8 cellular contexts compared by ENCODE assay signal in genomic region chr10:97334370-97335175, GRCh38. TPM values are rescaled to one million over a fixed set of nuclear protein-coding genes. Genes with fewer than 3 reads are reported as not detected.
A peak's percentile ranks its signal among the peaks of the same experiment; 100 is the strongest.
DNase-seq lines count a peak whose midpoint lies in the region; FAIRE-seq and TF ChIP-seq lines count a peak whose summit lies in the region.

TSS of gene FRAT2 (minus strand) at chr10:97334729. CDS start at chr10:97334572, 157 bp downstream.

- peak; percentile 41 for TF ChIP-seq CTCF in neutrophil (IDR thresholded peaks at IDR 0.05)

- H3K36me3 Mint-ChIP-seq in activated naive CD4-positive, alpha-beta T cell treated with anti-CD3 and anti-CD28 coated beads for 36 hours (ENCODE audit: low read depth) = peaks cover 2% of the 10 kb centered on the region

- intact Hi-C loops in activated naive CD4-positive, alpha-beta T cell treated with anti-CD3 and anti-CD28 coated beads for 36 hours (cut with micrococcal nuclease) = loop anchor here (1.0 to 10.0 kb wide), 9 partner anchors 42 to 747 kb away; partner anchors contain the start of genes ARHGAP19, LCOR, MMS19 and PGAM1

- H3K36me3 ChIP-seq in SJSA1 (no peaks in the 10 kb centered on the region), neutrophil (peaks cover 38% of the 10 kb centered on the region), subcutaneous abdominal adipose tissue (ENCODE audit: control insufficient read depth in 5 of 5, insufficient read depth in 5 of 5, low read length in 5 of 5) (peaks cover 0 to 4% (median 0%) of the 10 kb centered on the region in 5 donors)

- H3K27ac Mint-ChIP-seq in activated naive CD4-positive, alpha-beta T cell treated with anti-CD3 and anti-CD28 coated beads for 36 hours = peak within 1 kb of the TSS; percentile 86

- no peaks in the 10 kb centered on the region for H3K9me3 Mint-ChIP-seq in activated naive CD4-positive, alpha-beta T cell treated with anti-CD3 and anti-CD28 coated beads for 36 hours

- H3K27ac ChIP-seq in SJSA1 = peak within 1 kb of the TSS; percentile 98
- peak within 1 kb of the TSS; percentile 99 for H3K27ac ChIP-seq in neutrophil
- peak within 1 kb of the TSS; percentile 84 for H3K27ac ChIP-seq in subcutaneous abdominal adipose tissue (ENCODE audit: low read depth, low read length)

- H3K4me3 ChIP-seq in SJSA1 (peak within 1 kb of the TSS; percentile 67), neutrophil (ENCODE audit: low read depth in 1 of 2, low read length in 1 of 2) (peak within 1 kb of the TSS; percentile 88 to 89), subcutaneous abdominal adipose tissue (ENCODE audit: low read depth in 1 of 5, low read length in 5 of 5) (peak within 1 kb of the TSS; percentile 73 to 86 (median 81))

- DNase-seq in ELR (ENCODE audit: low read depth) (peak; percentile 91), GOT3 (lab: John Stamatoyannopoulos, UW) (peak; percentile 79), LHCN-M2 (ENCODE audit: low read depth) (peak; percentile 85), SJSA1 (ENCODE audit: low read depth in 1 of 2, low spot score in 2 of 2) (peak; percentile 88 to 96), frontal cortex (ENCODE audit: low spot score in 2 of 2) (peak; percentile 96 to 99)
- peak; percentile 87 for DNase-seq in activated naive CD4-positive, alpha-beta T cell treated with anti-CD3 and anti-CD28 coated beads for 36 hours

- FAIRE-seq in frontal cortex (lab: Jason Lieb, UNC) = no peak

- peaks cover 16% of the 10 kb centered on the region; the same call in 1 of the 2 replicates for H3K27me3 ChIP-seq in SJSA1 (replicated peaks)
- no peaks in the 10 kb centered on the region for H3K27me3 ChIP-seq in neutrophil
- no peaks in the 10 kb centered on the region for H3K27me3 ChIP-seq in subcutaneous abdominal adipose tissue (ENCODE audit: control insufficient read depth in 5 of 5, insufficient read depth in 4 of 5, low read length in 5 of 5)

- H3K4me1 Mint-ChIP-seq in activated naive CD4-positive, alpha-beta T cell treated with anti-CD3 and anti-CD28 coated beads for 36 hours (ENCODE audit: low read depth) = peaks cover 32% of the 10 kb centered on the region

- H3K9me3 ChIP-seq in SJSA1 (replicated peaks) (no peaks in the 10 kb centered on the region), neutrophil (no peaks in the 10 kb centered on the region), subcutaneous abdominal adipose tissue (ENCODE audit: control insufficient read depth in 5 of 5, low read length in 5 of 5) (no peaks in the 10 kb centered on the region)

- H3K4me1 ChIP-seq in SJSA1 (replicated peaks) (peaks cover 16% of the 10 kb centered on the region), neutrophil (ENCODE audit: control insufficient read depth in 1 of 2, insufficient read depth in 1 of 2, low read depth in 1 of 2, low read length in 1 of 2) (peaks cover 51 to 53% of the 10 kb centered on the region in 2 experiments), subcutaneous abdominal adipose tissue (ENCODE audit: control insufficient read depth in 5 of 5, insufficient read depth in 5 of 5, low read length in 5 of 5) (peaks cover 2 to 65% (median 50%) of the 10 kb centered on the region in 5 donors)

- peak within 1 kb of the TSS; percentile 73 to 86 (median 75) for H3K9ac ChIP-seq in subcutaneous abdominal adipose tissue (ENCODE audit: low read length in 5 of 5)

- no peaks in the 10 kb centered on the region for H3K27me3 Mint-ChIP-seq in activated naive CD4-positive, alpha-beta T cell treated with anti-CD3 and anti-CD28 coated beads for 36 hours (ENCODE audit: low read depth)

- peak within 1 kb of the TSS; percentile 75 for H3K4me3 Mint-ChIP-seq in activated naive CD4-positive, alpha-beta T cell treated with anti-CD3 and anti-CD28 coated beads for 36 hours

- CTCF ChIA-PET in activated naive CD4-positive, alpha-beta T cell treated with anti-CD3 and anti-CD28 coated beads for 36 hours (lab: Charles Lee) = interaction anchor here (0.6 to 4.0 kb wide), 3 partner anchors 15 to 307 kb away, joined by 3 to 39 read pairs (median 11); no protein-coding TSS in a partner anchor

RNA-seq across cellular contexts. Expression of gene FRAT2, which starts in this region (rescaled TPM):
- total RNA-seq in LHCN-M2 (2014; rRNA removed) (4.8 and 5.2 TPM in 2 replicates), frontal cortex (17.1 TPM)
- 1.1 TPM for polyA plus RNA-seq in LHCN-M2 (2012)
- total RNA-seq in SJSA1 (2014; rRNA removed; shearing (Covaris generic)) = 6.4 and 6.9 TPM in 2 replicates
- total RNA-seq in activated naive CD4-positive, alpha-beta T cell treated with anti-CD3 and anti-CD28 coated beads for 36 hours = 1 to 10 TPM; 5.1 to 5.6 TPM

Comparison
In these comparisons a context has a peak if more than half of its experiments do, and no peak if none do; other contexts are left out.
1. Peak in every context shown above with its lines: DNase-seq, H3K4me3 ChIP-seq and H3K27ac ChIP-seq.